7 cellular contexts compared by ENCODE assay signal in the genomic region with DNA sequence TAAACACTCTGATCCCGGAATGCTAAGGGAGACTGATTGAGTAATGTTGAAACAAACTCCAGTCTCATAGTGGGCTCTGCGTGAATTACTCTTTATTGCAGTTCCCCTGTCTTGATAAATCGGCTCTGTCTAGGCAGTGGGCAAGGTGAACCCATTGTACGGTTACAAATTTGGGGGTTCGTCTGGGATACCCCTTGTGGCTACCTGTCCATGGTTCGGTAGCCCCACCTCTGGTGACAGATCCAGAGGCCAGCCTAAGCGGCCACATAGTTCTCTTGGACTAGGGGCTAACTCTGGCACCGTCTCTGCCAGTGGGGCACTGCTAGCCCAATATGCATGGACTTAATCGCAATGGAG. TPM values are rescaled to one million over a fixed set of nuclear protein-coding genes. Genes with fewer than 3 reads are reported as not detected.
A peak's percentile ranks its signal among the peaks of the same experiment; 100 is the strongest.
DNase-seq lines count a peak whose midpoint lies in the region; ATAC-seq and TF ChIP-seq lines count a peak whose summit lies in the region.

No MANE protein-coding gene starts in this region.

- no CpG with 5 or more reads among the region's 9 CpGs for WGBS in H9 (ENCODE audit: extremely low coverage, insufficient read length, low lambda C conversion rate)

- no peak overlapping the region for H2BK20ac ChIP-seq in H9 (ENCODE audit: low read depth, low read length, poor library complexity, severe bottlenecking)

- H3K4me3 ChIP-seq in fibroblast of villous mesenchyme (ENCODE audit: low read depth, low read length) (peak overlapping the region; percentile 92), skeletal muscle tissue (ENCODE audit: low read length in 3 of 3) (peak overlapping the region; percentile 88 to 98 (median 89))

- H3K4me1 Mint-ChIP-seq in H9 (peaks cover 33 to 39% of the 10 kb centered on the region in 2 experiments), T-helper 17 cell (peaks cover 29% of the 10 kb centered on the region)

- H3K14ac ChIP-seq in H9 (ENCODE audit: insufficient read depth, low read length), result no peak overlapping the region

- H2BK12ac ChIP-seq in H9 (ENCODE audit: insufficient read length, low read depth, low read length), result no peak overlapping the region

- peaks cover 9 to 17% (median 15%) of the 10 kb centered on the region in 3 experiments; a peak in 6 of 7 replicates for H3K36me3 Mint-ChIP-seq in H9 (ENCODE audit: insufficient read depth in 1 of 3, low read depth in 3 of 3)
- H3K36me3 Mint-ChIP-seq in T-helper 17 cell (ENCODE audit: low read depth), result peaks cover 4% of the 10 kb centered on the region

- H2AFZ ChIP-seq in H9 (ENCODE audit: low read length), result no peak overlapping the region

- H4K5ac ChIP-seq in H9 (ENCODE audit: insufficient read length, low read depth, low read length), result no peak overlapping the region

- H2BK15ac ChIP-seq in H9 (ENCODE audit: low read depth, low read length), result no peak overlapping the region

- H3K27ac Mint-ChIP-seq in H9 (peak overlapping the region; percentile 92 to 96 (median 94); a peak in 6 of 7 replicates), T-helper 17 cell (no peak overlapping the region)

- H3K27ac ChIP-seq in H9 (ENCODE audit: insufficient read length, low read depth, low read length), result no peak overlapping the region
- peak overlapping the region; percentile 91 for H3K27ac ChIP-seq in skeletal muscle tissue (ENCODE audit: low read depth, low read length)

- no peak overlapping the region for H3K23ac ChIP-seq in H9 (ENCODE audit: insufficient read length, low read depth, low read length)

- H3K9ac ChIP-seq in H9 (ENCODE audit: extremely low read depth, insufficient read length, low read length), result no peak overlapping the region
- H3K9ac ChIP-seq in skeletal muscle tissue (ENCODE audit: low read depth in 1 of 3, low read length in 3 of 3), result peak overlapping the region; percentile 65 to 100 (median 66)

- H3K23me2 ChIP-seq in H9 (ENCODE audit: insufficient read length, low read depth, low read length, poor library complexity, severe bottlenecking), result peaks cover 10% of the 10 kb centered on the region

- DNase-seq in H9 (no peak), T-helper 17 cell (no peak), fibroblast of villous mesenchyme (ENCODE audit: low read depth) (no peak), midbrain (lab: John Stamatoyannopoulos, UW) (no peak)
- DNase-seq in effector CD8-positive, alpha-beta T cell (lab: John Stamatoyannopoulos, UW), result no peak

- H2AK5ac ChIP-seq in H9 (ENCODE audit: insufficient read length, low read length), result no peak overlapping the region

- peak overlapping the region; percentile 60 for H3K4me2 ChIP-seq in H9 (ENCODE audit: insufficient read depth, insufficient read length, low read length)

- H4K20me1 ChIP-seq in H9 (ENCODE audit: control insufficient read depth, insufficient read depth, insufficient read length), result no peaks in the 10 kb centered on the region

- no peak overlapping the region for H3T11ph ChIP-seq in H9 (ENCODE audit: low read length)

- no peaks in the 10 kb centered on the region for H3K36me3 ChIP-seq in skeletal muscle tissue (ENCODE audit: control insufficient read depth in 3 of 3, insufficient read depth in 3 of 3, low read length in 3 of 3)

- H3K27me3 ChIP-seq in H9 (ENCODE audit: insufficient read depth, low read length) (no peaks in the 10 kb centered on the region), skeletal muscle tissue (ENCODE audit: control insufficient read depth in 3 of 3, insufficient read depth in 3 of 3, low read length in 3 of 3) (no peaks in the 10 kb centered on the region)

- peaks cover 0 to 3% of the 10 kb centered on the region in 2 experiments; a peak in 2 of 5 replicates for H3K9me3 Mint-ChIP-seq in H9

- ATAC-seq in T-helper 17 cell, result no peak
- ATAC-seq in GM18520 (IDR thresholded peaks at IDR 0.05; ENCODE audit: unreplicated experiment), result no peak

- no peak overlapping the region for H3K18ac ChIP-seq in H9 (ENCODE audit: insufficient read length, low read depth, low read length)

- H3K79me1 ChIP-seq in H9 (ENCODE audit: insufficient read depth, low read depth, low read length, poor library complexity, severe bottlenecking), result no peaks in the 10 kb centered on the region

- H3K4me3 Mint-ChIP-seq in H9 (peak overlapping the region; percentile 82 to 99), T-helper 17 cell (peak overlapping the region; percentile 98)

- H4K91ac ChIP-seq in H9 (ENCODE audit: insufficient read length, low read depth, low read length), result no peak overlapping the region

- H3K56ac ChIP-seq in H9 (ENCODE audit: insufficient read length, low read depth, low read length), result no peak overlapping the region

- no peak overlapping the region for H2BK120ac ChIP-seq in H9 (ENCODE audit: low read depth, low read length, poor library complexity, severe bottlenecking)

- no peak overlapping the region for H3K4ac ChIP-seq in H9 (ENCODE audit: low read depth, low read length)

- H3K9me3 ChIP-seq in H9 (ENCODE audit: control insufficient read depth, low read depth, low read length), result no peaks in the 10 kb centered on the region
- no peaks in the 10 kb centered on the region for H3K9me3 ChIP-seq in T-helper 17 cell (ENCODE audit: control insufficient read depth, low read length, poor library complexity, severe bottlenecking)
- H3K9me3 ChIP-seq in skeletal muscle tissue (ENCODE audit: control insufficient read depth in 3 of 3, low read length in 3 of 3), result no peaks in the 10 kb centered on the region

- peaks cover 28% of the 10 kb centered on the region for H3K79me2 ChIP-seq in H9 (ENCODE audit: insufficient read depth, low read length)

- peaks cover 6% of the 10 kb centered on the region; the same call in 1 of the 2 replicates for H3K4me1 ChIP-seq in H9 (ENCODE audit: insufficient read depth, low read length)
- peaks cover 11 to 33% (median 30%) of the 10 kb centered on the region in 3 donors for H3K4me1 ChIP-seq in skeletal muscle tissue (ENCODE audit: control insufficient read depth in 3 of 3, insufficient read depth in 3 of 3, low read length in 3 of 3)

- no peak overlapping the region for H2BK5ac ChIP-seq in H9 (ENCODE audit: insufficient read length, low read length)

- TF ChIP-seq CTCF in H9 (conservative IDR thresholded peaks at IDR 0.05) (no peak), fibroblast of villous mesenchyme (IDR thresholded peaks at IDR 0.05; ENCODE audit: insufficient read depth, low read depth, low read length) (no peak)

- no peaks in the 10 kb centered on the region for H3K27me3 Mint-ChIP-seq in H9 (ENCODE audit: low read depth)
- H3K27me3 Mint-ChIP-seq in T-helper 17 cell, result no peaks in the 10 kb centered on the region

- H4K8ac ChIP-seq in H9 (replicated peaks; ENCODE audit: insufficient read length, low read depth, low read length), result no peak overlapping the region

RNA-seq across cellular contexts. Expression of gene STARD7, which starts 1.1 kb away (rescaled TPM):
- 212 and 220 TPM in 2 replicates for total RNA-seq in H9 (2021)
- 10 to 100 TPM; 59.2 to 72.6 TPM for total RNA-seq in T-helper 17 cell
- total RNA-seq in fibroblast of villous mesenchyme, result 135 and 209 TPM in 2 replicates
- total RNA-seq in skeletal muscle tissue, result 185 TPM

RNA-seq across cellular contexts. Expression of gene TMEM127, which starts 56.1 kb away (rescaled TPM):
- 30.1 and 33.9 TPM in 2 replicates for total RNA-seq in H9 (2021)
- 10 to 100 TPM; 36.4 to 44.8 TPM for total RNA-seq in T-helper 17 cell
- 27.2 and 29.6 TPM in 2 replicates for total RNA-seq in fibroblast of villous mesenchyme
- 8.9 TPM for total RNA-seq in skeletal muscle tissue

RNA-seq across cellular contexts. Expression of gene CIAO1, which starts 56.3 kb away (rescaled TPM):
- total RNA-seq in H9 (2021), result 67.6 and 71.9 TPM in 2 replicates
- total RNA-seq in T-helper 17 cell, result 10 to 100 TPM; 60.0 to 61.5 TPM
- total RNA-seq in fibroblast of villous mesenchyme, result 93.7 and 108 TPM in 2 replicates
- total RNA-seq in skeletal muscle tissue, result 51.1 TPM
